In genomic region chr6:47788498-47788884, GRCh38 we compare ENCODE assay signal across 1 cellular context.
TF ChIP-seq lines count a peak whose summit lies in the region.

No MANE protein-coding gene starts in this region.

TF ChIP-seq in GM23338, 12 proteins besides CTCF, POLR2A, EP300 and RAD21 (continued from another document):
- TF ChIP-seq ZNF462 (CRISPR knock-in tag; IDR thresholded peaks at IDR 0.05) = no peak
- TF ChIP-seq STAT1 (IDR thresholded peaks at IDR 0.05; ENCODE audit: unreplicated experiment) = no peak
- TF ChIP-seq ZNF114 (CRISPR knock-in tag; IDR thresholded peaks at IDR 0.05) = no peak
- no peak for TF ChIP-seq ETS1 (IDR thresholded peaks at IDR 0.05)
- TF ChIP-seq EZH2phosphoT487 (IDR thresholded peaks at IDR 0.05; ENCODE audit: unreplicated experiment) = no peak
- no peak for TF ChIP-seq JUNB (IDR thresholded peaks at IDR 0.05; ENCODE audit: unreplicated experiment)
TF ChIP-seq in GM23338: peak in this region for 0.
